Comparison of ENCODE assay signal across 26 cellular contexts in genomic region chr16:51390877-51391276, GRCh38.
"Had no signal": no experiment of that assay in that cellular context is flagged by ENCODE, and none has a peak within 500 bp of the region (broad histone marks: within the 10 kb centered on the region; RNA-seq: fewer than 3 reads in every experiment).

No MANE protein-coding gene starts in this region.

- H3K9me3 ChIP-seq: thyroid gland, vagina had no signal

- H3K36me3 Mint-ChIP-seq: activated CD8-positive, alpha-beta memory T cell treated with anti-CD3 and anti-CD28 coated beads, Interleukin-2, amount 10 ng/mL, durations not matched to agents 7 days and 5 days; activated naive CD4-positive, alpha-beta T cell treated with anti-CD3 and anti-CD28 coated beads, Interleukin-2, amount 50 U/mL, for 72 hours; naive thymus-derived CD4-positive, alpha-beta T cell; stimulated activated naive B cell treated with anti-CD40 and anti-IgM and Interleukin-4, amounts not matched to agents 10 μg/mL and 1 μg/mL and 100 μg/mL, for 72 hours had no signal

- ATAC-seq: activated CD4-positive, alpha-beta T cell treated with anti-CD3 and anti-CD28 coated beads for 36 hours; activated CD8-positive, alpha-beta memory T cell treated with anti-CD3 and anti-CD28 coated beads, Interleukin-2, amount 10 ng/mL, durations not matched to agents 7 days and 5 days; activated CD8-positive, alpha-beta T cell treated with anti-CD3 and anti-CD28 coated beads, Interleukin-2, amount 10 ng/mL, durations not matched to agents 7 days and 5 days; activated naive CD4-positive, alpha-beta T cell treated with anti-CD3 and anti-CD28 coated beads, Interleukin-2, amount 50 U/mL, for 72 hours; esophagus mucosa; heart left ventricle; left cardiac atrium; naive thymus-derived CD4-positive, alpha-beta T cell; stimulated activated naive B cell treated with anti-CD40 and anti-IgM and Interleukin-4, amounts not matched to agents 10 μg/mL and 1 μg/mL and 100 μg/mL, for 72 hours had no signal

- H3K4me3 Mint-ChIP-seq: activated CD4-positive, alpha-beta T cell treated with anti-CD3 and anti-CD28 coated beads for 36 hours; activated CD8-positive, alpha-beta memory T cell treated with anti-CD3 and anti-CD28 coated beads, Interleukin-2, amount 10 ng/mL, durations not matched to agents 7 days and 5 days; activated CD8-positive, alpha-beta T cell treated with anti-CD3 and anti-CD28 coated beads, Interleukin-2, amount 10 ng/mL, durations not matched to agents 7 days and 5 days; naive thymus-derived CD4-positive, alpha-beta T cell; stimulated activated naive B cell treated with anti-CD40 and anti-IgM and Interleukin-4, amounts not matched to agents 10 μg/mL and 1 μg/mL and 100 μg/mL, for 72 hours; T-helper 2 cell treated with Interferon-gamma antibody and Interleukin-4, amounts not matched to agents 5 μg/mL and 100 μg/mL, for 36 hours had no signal

- H3K27me3 ChIP-seq: right atrium auricular region, thyroid gland, upper lobe of left lung, vagina had no signal

- H3K9me3 Mint-ChIP-seq: T-helper 2 cell treated with Interferon-gamma antibody and Interleukin-4, amounts not matched to agents 5 μg/mL and 100 μg/mL, for 36 hours had no signal

- H3K36me3 ChIP-seq: breast epithelium, heart left ventricle, right atrium auricular region, stomach, thyroid gland, upper lobe of left lung, vagina had no signal

- H3K27ac ChIP-seq: breast epithelium, heart left ventricle, right atrium auricular region, stomach, thyroid gland, upper lobe of left lung, vagina had no signal

- H3K4me1 ChIP-seq: breast epithelium, heart left ventricle, right atrium auricular region, stomach, thyroid gland, upper lobe of left lung had no signal

- H3K4me2 ChIP-seq: smooth muscle cell had no signal

- H3K27me3 Mint-ChIP-seq: activated CD8-positive, alpha-beta memory T cell treated with anti-CD3 and anti-CD28 coated beads, Interleukin-2, amount 10 ng/mL, durations not matched to agents 7 days and 5 days had no signal

- H3K27ac Mint-ChIP-seq: activated CD4-positive, alpha-beta T cell treated with anti-CD3 and anti-CD28 coated beads for 36 hours; activated CD8-positive, alpha-beta memory T cell treated with anti-CD3 and anti-CD28 coated beads, Interleukin-2, amount 10 ng/mL, durations not matched to agents 7 days and 5 days; activated CD8-positive, alpha-beta T cell treated with anti-CD3 and anti-CD28 coated beads, Interleukin-2, amount 10 ng/mL, durations not matched to agents 7 days and 5 days; activated naive CD4-positive, alpha-beta T cell treated with anti-CD3 and anti-CD28 coated beads, Interleukin-2, amount 50 U/mL, for 72 hours; naive thymus-derived CD4-positive, alpha-beta T cell; stimulated activated naive B cell treated with anti-CD40 and anti-IgM and Interleukin-4, amounts not matched to agents 10 μg/mL and 1 μg/mL and 100 μg/mL, for 72 hours; T-helper 2 cell treated with Interferon-gamma antibody and Interleukin-4, amounts not matched to agents 5 μg/mL and 100 μg/mL, for 36 hours had no signal

- DNase-seq: activated CD4-positive, alpha-beta T cell treated with anti-CD3 and anti-CD28 coated beads for 36 hours; activated CD4-positive, CD25-positive, alpha-beta regulatory T cell; activated CD8-positive, alpha-beta memory T cell treated with anti-CD3 and anti-CD28 coated beads, Interleukin-2, amount 10 ng/mL, durations not matched to agents 7 days and 5 days; activated CD8-positive, alpha-beta T cell treated with anti-CD3 and anti-CD28 coated beads, Interleukin-2, amount 10 ng/mL, durations not matched to agents 7 days and 5 days; activated naive CD4-positive, alpha-beta T cell; activated T-cell treated with anti-CD3 and anti-CD28 coated beads, Interleukin-2, amount 50 U/mL, for 48 hours; central memory CD4-positive, alpha-beta T cell; endodermal cell; foreskin fibroblast; heart left ventricle; islet precursor cell; left cardiac atrium; midbrain; naive thymus-derived CD4-positive, alpha-beta T cell; stimulated activated CD4-positive, alpha-beta T cell treated with anti-CD3 and anti-CD28 coated beads, Interleukin-1b, Interleukin-23, amount 100 ng/mL, for 48 hours; stimulated activated naive B cell treated with anti-CD40 and anti-IgM and Interleukin-4, amounts not matched to agents 10 μg/mL and 1 μg/mL and 100 μg/mL, for 72 hours; stomach; thyroid gland; upper lobe of left lung had no signal

- H3K4me3 ChIP-seq: breast epithelium, heart left ventricle, right atrium auricular region, smooth muscle cell, stomach, thyroid gland, upper lobe of left lung, vagina had no signal

- H3K4me1 Mint-ChIP-seq: activated CD4-positive, alpha-beta T cell treated with anti-CD3 and anti-CD28 coated beads for 36 hours; activated CD8-positive, alpha-beta memory T cell treated with anti-CD3 and anti-CD28 coated beads, Interleukin-2, amount 10 ng/mL, durations not matched to agents 7 days and 5 days; naive thymus-derived CD4-positive, alpha-beta T cell; stimulated activated naive B cell treated with anti-CD40 and anti-IgM and Interleukin-4, amounts not matched to agents 10 μg/mL and 1 μg/mL and 100 μg/mL, for 72 hours had no signal
